Comparison of ENCODE assay signal across 13 cellular contexts in the genomic region with DNA sequence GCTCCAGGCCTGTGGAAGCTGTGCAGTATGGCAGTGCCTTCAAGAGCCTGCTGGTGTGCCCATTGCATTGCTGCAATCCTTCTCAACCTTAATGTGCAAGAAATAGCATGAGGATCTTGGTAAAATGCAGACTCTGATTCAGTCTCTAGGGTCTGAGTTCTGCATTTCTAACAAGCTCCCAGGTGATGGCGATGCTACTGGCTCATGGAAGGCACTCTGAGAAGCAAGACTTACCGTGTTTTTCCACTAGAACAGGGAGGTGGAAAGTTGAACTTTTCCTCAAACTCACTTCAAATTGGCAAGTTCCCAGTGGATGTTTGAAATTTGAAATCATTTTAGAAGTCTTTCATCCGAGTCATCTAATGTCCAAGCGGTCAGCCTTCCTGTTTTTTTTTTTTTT. TPM values are rescaled to one million over a fixed set of nuclear protein-coding genes. Genes with fewer than 3 reads are reported as not detected.
A peak's percentile ranks its signal among the peaks of the same experiment; 100 is the strongest.
DNase-seq lines count a peak whose midpoint lies in the region; ATAC-seq and TF ChIP-seq lines count a peak whose summit lies in the region.
"Had no signal": no experiment of that assay in that cellular context is flagged by ENCODE, and none has a peak within 500 bp of the region (broad histone marks: within the 10 kb centered on the region; RNA-seq: fewer than 3 reads in every experiment).

No MANE protein-coding gene starts in this region.

- H3K14ac ChIP-seq in mesenchymal stem cell (ENCODE audit: low read length in 2 of 2), result no peak overlapping the region

- no peaks in the 10 kb centered on the region for H3K79me2 ChIP-seq in GM23338 (replicated peaks; ENCODE audit: insufficient read depth)

- peak overlapping the region; percentile 55 for H2AK5ac ChIP-seq in mesenchymal stem cell (ENCODE audit: low read length, severe bottlenecking)

- no peak overlapping the region for H2BK5ac ChIP-seq in mesenchymal stem cell (ENCODE audit: low read depth, low read length, poor library complexity, severe bottlenecking)

- 0 out of 2 replicates have a peak, but pooled peaks cover 5% of the 10 kb centered on the region for H3F3A ChIP-seq in GM23338 (replicated peaks; ENCODE audit: low read depth)

- H2AFZ ChIP-seq in GM23338 (0 out of 2 replicates have a peak overlapping the region, but pooled peaks have one; percentile 60), mesenchymal stem cell (ENCODE audit: low read depth, low read length) (no peak overlapping the region)

- peak; percentile 52 for ATAC-seq in GM23338
- no peak for ATAC-seq in HG02870 (IDR thresholded peaks at IDR 0.05; ENCODE audit: unreplicated experiment)
- ATAC-seq: heart right ventricle had no signal

- H3K4me1 ChIP-seq in GM23338 (ENCODE audit: insufficient read depth) (peaks cover 8% of the 10 kb centered on the region), mesenchymal stem cell (ENCODE audit: control insufficient read depth, insufficient read depth, low read depth, low read length) (peaks cover 7% of the 10 kb centered on the region)

- peaks cover 4% of the 10 kb centered on the region for H3K27me3 Mint-ChIP-seq in GM23338 (ENCODE audit: insufficient read depth, low read depth, poor library complexity)

- H2BK15ac ChIP-seq in mesenchymal stem cell (ENCODE audit: low read depth, poor library complexity, severe bottlenecking), result no peak overlapping the region

- H3K23ac ChIP-seq in mesenchymal stem cell (ENCODE audit: low read length in 2 of 2), result no peak overlapping the region

- H3K27ac Mint-ChIP-seq in GM23338, result no peak overlapping the region
- H3K27ac Mint-ChIP-seq: activated naive CD8-positive, alpha-beta T cell treated with anti-CD3 and anti-CD28 coated beads, Interleukin-2, amount 10 ng/mL, durations not matched to agents 7 days and 5 days; stimulated activated naive CD8-positive, alpha-beta T cell treated with anti-CD3 and anti-CD28 coated beads, Interleukin-15, Interleukin-2, amounts not matched to agents 100 ng/mL and 50 ng/mL, for 24 hours; T-helper 2 cell treated with Interferon-gamma antibody and Interleukin-4, amounts not matched to agents 5 μg/mL and 100 μg/mL, for 36 hours had no signal

- H3K4me2 ChIP-seq in GM23338 (no peak overlapping the region), mesenchymal stem cell (ENCODE audit: low read length, poor library complexity, severe bottlenecking) (no peak overlapping the region)

- peak; percentile 75 for DNase-seq in GM23338 (ENCODE audit: low spot score)
- DNase-seq in NAMALWA (ENCODE audit: low spot score), result peak; percentile 47
- DNase-seq in astrocyte of the hippocampus (ENCODE audit: low read depth, low spot score), result peak; percentile 7
- no peak for DNase-seq in mesenchymal stem cell
- no peak for DNase-seq in NCI-H1694 (lab: John Stamatoyannopoulos, UW)
- no peak for DNase-seq in NCI-H1694 treated with DMSO at 0.1 percent for 48 hours (lab: John Stamatoyannopoulos, UW)
- DNase-seq: activated naive CD8-positive, alpha-beta T cell treated with anti-CD3 and anti-CD28 coated beads, Interleukin-2, amount 10 ng/mL, durations not matched to agents 7 days and 5 days; heart right ventricle; MG63; stimulated activated CD4-positive, alpha-beta T cell treated with anti-CD3 and anti-CD28 coated beads, Interleukin-4, amount 100 ng/mL, for 1 hour had no signal

- 63% methylated on average over 3 of the region's 4 CpGs for WGBS in mesenchymal stem cell

- no peak overlapping the region for H3K4ac ChIP-seq in mesenchymal stem cell (ENCODE audit: low read depth in 1 of 2, low read length in 2 of 2)

- no peaks in the 10 kb centered on the region for H3K9me3 ChIP-seq in mesenchymal stem cell (ENCODE audit: control insufficient read depth, low read length)
- H3K9me3 ChIP-seq: heart right ventricle, MG63 had no signal

- no peak overlapping the region for H2BK12ac ChIP-seq in mesenchymal stem cell (ENCODE audit: low read length in 2 of 2)

- no peak overlapping the region for H3K4me3 Mint-ChIP-seq in GM23338
- H3K4me3 Mint-ChIP-seq: activated naive CD8-positive, alpha-beta T cell treated with anti-CD3 and anti-CD28 coated beads, Interleukin-2, amount 10 ng/mL, durations not matched to agents 7 days and 5 days; stimulated activated naive CD8-positive, alpha-beta T cell treated with anti-CD3 and anti-CD28 coated beads, Interleukin-15, Interleukin-2, amounts not matched to agents 100 ng/mL and 50 ng/mL, for 24 hours; T-helper 2 cell treated with Interferon-gamma antibody and Interleukin-4, amounts not matched to agents 5 μg/mL and 100 μg/mL, for 36 hours had no signal

- H3K79me1 ChIP-seq in mesenchymal stem cell (replicated peaks; ENCODE audit: low read length, poor library complexity, severe bottlenecking), result no peaks in the 10 kb centered on the region

- H3K36me3 Mint-ChIP-seq in GM23338 (ENCODE audit: low read depth), result no peaks in the 10 kb centered on the region
- H3K36me3 Mint-ChIP-seq: activated naive CD8-positive, alpha-beta T cell treated with anti-CD3 and anti-CD28 coated beads, Interleukin-2, amount 10 ng/mL, durations not matched to agents 7 days and 5 days had no signal

- no peak overlapping the region for H2BK120ac ChIP-seq in mesenchymal stem cell (ENCODE audit: low read depth, low read length)

- H4K91ac ChIP-seq in mesenchymal stem cell (ENCODE audit: low read length), result no peak overlapping the region

- H4K8ac ChIP-seq in mesenchymal stem cell (ENCODE audit: low read length), result no peak overlapping the region

- no peaks in the 10 kb centered on the region for H3K9me3 Mint-ChIP-seq in GM23338
- H3K9me3 Mint-ChIP-seq: activated naive CD8-positive, alpha-beta T cell treated with anti-CD3 and anti-CD28 coated beads, Interleukin-2, amount 10 ng/mL, durations not matched to agents 7 days and 5 days; stimulated activated naive CD8-positive, alpha-beta T cell treated with anti-CD3 and anti-CD28 coated beads, Interleukin-15, Interleukin-2, amounts not matched to agents 100 ng/mL and 50 ng/mL, for 24 hours; T-helper 2 cell treated with Interferon-gamma antibody and Interleukin-4, amounts not matched to agents 5 μg/mL and 100 μg/mL, for 36 hours had no signal

- H3K18ac ChIP-seq in mesenchymal stem cell (ENCODE audit: low read depth in 1 of 2, low read length in 2 of 2), result no peak overlapping the region

- peak; percentile 52 to 77 for TF ChIP-seq CTCF in GM23338 (conservative IDR thresholded peaks at IDR 0.05; ENCODE audit: low read depth in 2 of 2)

- peaks cover 11% of the 10 kb centered on the region for H3K9me2 ChIP-seq in GM23338 (ENCODE audit: insufficient read depth)

- H3K27me3 ChIP-seq in GM23338 (ENCODE audit: insufficient read depth), result no peaks in the 10 kb centered on the region
- peaks cover 0 to 5% of the 10 kb centered on the region in 2 experiments for H3K27me3 ChIP-seq in mesenchymal stem cell (ENCODE audit: control insufficient read depth in 1 of 2, insufficient read depth in 1 of 2, low read length in 2 of 2)
- H3K27me3 ChIP-seq: heart right ventricle, MG63 had no signal

- H3K9ac ChIP-seq in mesenchymal stem cell (ENCODE audit: low read length), result no peak overlapping the region

- H4K20me1 ChIP-seq in GM23338 (replicated peaks; ENCODE audit: insufficient read depth), result no peaks in the 10 kb centered on the region

- no peak overlapping the region for H3K4me3 ChIP-seq in GM23338
- H3K4me3 ChIP-seq in mesenchymal stem cell (ENCODE audit: insufficient read depth in 1 of 2, low read depth in 1 of 2, low read length in 2 of 2), result no peak overlapping the region
- H3K4me3 ChIP-seq: heart right ventricle, MG63 had no signal

- H3K27ac ChIP-seq in GM23338 (ENCODE audit: low read depth) (no peak overlapping the region), mesenchymal stem cell (ENCODE audit: low read length, poor library complexity, severe bottlenecking) (no peak overlapping the region)
- H3K27ac ChIP-seq: heart right ventricle had no signal

- H3K36me3 ChIP-seq in GM23338 (ENCODE audit: insufficient read depth), result no peaks in the 10 kb centered on the region
- H3K36me3 ChIP-seq in mesenchymal stem cell (ENCODE audit: control insufficient read depth in 1 of 2, insufficient read depth in 2 of 2, low read depth in 1 of 2, low read length in 2 of 2), result no peaks in the 10 kb centered on the region
- H3K36me3 ChIP-seq: heart right ventricle, MG63 had no signal

- H3K4me1 Mint-ChIP-seq in GM23338, result peaks cover 19% of the 10 kb centered on the region

TF ChIP-seq in GM23338, 12 proteins besides CTCF, POLR2A, EP300 and RAD21 (continues in another document):
- TF ChIP-seq ZNF331 (CRISPR knock-in tag; IDR thresholded peaks at IDR 0.05; ENCODE audit: low read depth) (no peak), EZH2 (IDR thresholded peaks at IDR 0.05; ENCODE audit: low read depth, unreplicated experiment) (no peak), EZH2phosphoT487 (IDR thresholded peaks at IDR 0.05; ENCODE audit: unreplicated experiment) (no peak), STAT1 (IDR thresholded peaks at IDR 0.05; ENCODE audit: unreplicated experiment) (no peak), NANOG (IDR thresholded peaks at IDR 0.05; ENCODE audit: borderline replicate concordance) (no peak), CREB1 (CRISPR knock-in tag; IDR thresholded peaks at IDR 0.05; ENCODE audit: low read depth) (no peak)
- TF ChIP-seq, protein P1, sequence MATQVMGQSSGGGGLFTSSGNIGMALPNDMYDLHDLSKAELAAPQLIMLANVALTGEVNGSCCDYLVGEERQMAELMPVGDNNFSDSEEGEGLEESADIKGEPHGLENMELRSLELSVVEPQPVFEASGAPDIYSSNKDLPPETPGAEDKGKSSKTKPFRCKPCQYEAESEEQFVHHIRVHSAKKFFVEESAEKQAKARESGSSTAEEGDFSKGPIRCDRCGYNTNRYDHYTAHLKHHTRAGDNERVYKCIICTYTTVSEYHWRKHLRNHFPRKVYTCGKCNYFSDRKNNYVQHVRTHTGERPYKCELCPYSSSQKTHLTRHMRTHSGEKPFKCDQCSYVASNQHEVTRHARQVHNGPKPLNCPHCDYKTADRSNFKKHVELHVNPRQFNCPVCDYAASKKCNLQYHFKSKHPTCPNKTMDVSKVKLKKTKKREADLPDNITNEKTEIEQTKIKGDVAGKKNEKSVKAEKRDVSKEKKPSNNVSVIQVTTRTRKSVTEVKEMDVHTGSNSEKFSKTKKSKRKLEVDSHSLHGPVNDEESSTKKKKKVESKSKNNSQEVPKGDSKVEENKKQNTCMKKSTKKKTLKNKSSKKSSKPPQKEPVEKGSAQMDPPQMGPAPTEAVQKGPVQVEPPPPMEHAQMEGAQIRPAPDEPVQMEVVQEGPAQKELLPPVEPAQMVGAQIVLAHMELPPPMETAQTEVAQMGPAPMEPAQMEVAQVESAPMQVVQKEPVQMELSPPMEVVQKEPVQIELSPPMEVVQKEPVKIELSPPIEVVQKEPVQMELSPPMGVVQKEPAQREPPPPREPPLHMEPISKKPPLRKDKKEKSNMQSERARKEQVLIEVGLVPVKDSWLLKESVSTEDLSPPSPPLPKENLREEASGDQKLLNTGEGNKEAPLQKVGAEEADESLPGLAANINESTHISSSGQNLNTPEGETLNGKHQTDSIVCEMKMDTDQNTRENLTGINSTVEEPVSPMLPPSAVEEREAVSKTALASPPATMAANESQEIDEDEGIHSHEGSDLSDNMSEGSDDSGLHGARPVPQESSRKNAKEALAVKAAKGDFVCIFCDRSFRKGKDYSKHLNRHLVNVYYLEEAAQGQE (IDR thresholded peaks at IDR 0.05; ENCODE audit: unreplicated experiment), result no peak

RNA-seq across cellular contexts. Expression of a gene that starts 55.5 kb away (rescaled TPM):
- 0.82 and 2.3 TPM in 2 replicates for total RNA-seq in GM23338 (2014; rRNA removed; shearing (Covaris generic))
- polyA plus RNA-seq in GM23338 (2016; fragmentation: Nextera tagmentation; extraction: Ambion mirVana), result 1.5 and 2.8 TPM in 2 replicates
- not detected for polyA plus RNA-seq in mesenchymal stem cell (2013, experiment 1 of 2)
- polyA plus RNA-seq in mesenchymal stem cell (2013, experiment 2 of 2), result not detected
- total RNA-seq: activated naive CD8-positive, alpha-beta T cell treated with anti-CD3 and anti-CD28 coated beads, Interleukin-2, amount 10 ng/mL, durations not matched to agents 7 days and 5 days had no signal

Comparison
In these comparisons a context has a peak if more than half of its experiments do, and no peak if none do; other contexts are left out.
1. DNase-seq: peak in GM23338 (single experiment), NAMALWA (single experiment) and astrocyte of the hippocampus (single experiment); none in mesenchymal stem cell (single experiment), NCI-H1694 (single experiment) and NCI-H1694 treated with DMSO at 0.1 percent for 48 hours (single experiment).